9 cellular contexts compared by ENCODE assay signal in genomic region chr5:129135633-129136032, GRCh38. TPM values are rescaled to one million over a fixed set of nuclear protein-coding genes. Genes with fewer than 3 reads are reported as not detected.
A peak's percentile ranks its signal among the peaks of the same experiment; 100 is the strongest.
DNase-seq lines count a peak whose midpoint lies in the region; ATAC-seq and TF ChIP-seq lines count a peak whose summit lies in the region.
"Had no signal": no experiment of that assay in that cellular context is flagged by ENCODE, and none has a peak within 500 bp of the region (broad histone marks: within the 10 kb centered on the region; RNA-seq: fewer than 3 reads in every experiment).

No MANE protein-coding gene starts in this region.

- H3F3A ChIP-seq in Loucy (ENCODE audit: low read depth), result no peaks in the 10 kb centered on the region

- no peaks in the 10 kb centered on the region for H3K79me1 ChIP-seq in mesenchymal stem cell (replicated peaks; ENCODE audit: low read length, poor library complexity, severe bottlenecking)

- no peak overlapping the region for H3K9ac ChIP-seq in Loucy (ENCODE audit: low read depth, low read length, poor library complexity, severe bottlenecking)
- H3K9ac ChIP-seq in mesenchymal stem cell (ENCODE audit: low read length), result no peak overlapping the region

- H3K27me3 ChIP-seq in Loucy (ENCODE audit: insufficient read depth, low read length, poor library complexity, severe bottlenecking) (no peaks in the 10 kb centered on the region), mesenchymal stem cell (ENCODE audit: control insufficient read depth in 1 of 2, insufficient read depth in 1 of 2, low read length in 2 of 2) (no peaks in the 10 kb centered on the region), aorta (ENCODE audit: control insufficient read depth in 1 of 2, insufficient read depth in 2 of 2, low read length in 1 of 2) (no peaks in the 10 kb centered on the region)

- peak; percentile 46 to 56 for ATAC-seq in activated CD4-positive, CD25-positive, alpha-beta regulatory T cell treated with anti-CD3 and anti-CD28 coated beads, Interleukin-2, amount 50 U/mL, for 24 hours
- ATAC-seq in GM21737 (IDR thresholded peaks at IDR 0.05; ENCODE audit: unreplicated experiment), result peak; percentile 78
- ATAC-seq in aorta (ENCODE audit: low FRiP score), result no peak

- DNase-seq in activated CD4-positive, CD25-positive, alpha-beta regulatory T cell treated with anti-CD3 and anti-CD28 coated beads, Interleukin-2, amount 50 U/mL, for 72 hours, result no peak
- DNase-seq in iPS-NIHi7 (ENCODE audit: extremely low spot score) (peak; percentile 36), RWPE1 (ENCODE audit: low spot score) (no peak), mesenchymal stem cell (no peak), aorta (no peak)
- DNase-seq: activated T-cell treated with anti-CD3 and anti-CD28 coated beads for 4 hours had no signal

- no peak overlapping the region for H3K14ac ChIP-seq in mesenchymal stem cell (ENCODE audit: low read length in 2 of 2)

- H2BK12ac ChIP-seq in mesenchymal stem cell (ENCODE audit: low read length in 2 of 2), result no peak overlapping the region

- H3K27ac ChIP-seq in RWPE1 (no peak overlapping the region), mesenchymal stem cell (ENCODE audit: low read length, poor library complexity, severe bottlenecking) (no peak overlapping the region), aorta (ENCODE audit: low read depth in 1 of 2, low read length in 2 of 2) (no peak overlapping the region)

- H3K23ac ChIP-seq in mesenchymal stem cell (ENCODE audit: low read length in 2 of 2), result no peak overlapping the region

- H3K18ac ChIP-seq in mesenchymal stem cell (ENCODE audit: low read depth in 1 of 2, low read length in 2 of 2), result no peak overlapping the region

- intact Hi-C loops in aorta (cut with DNase I), result no loop called here

- no peaks in the 10 kb centered on the region for H3K9me2 ChIP-seq in Loucy (replicated peaks; ENCODE audit: low read depth, low read length)

- no peak overlapping the region for H3K4me2 ChIP-seq in Loucy (ENCODE audit: low read depth, low read length, poor library complexity, severe bottlenecking)
- no peak overlapping the region for H3K4me2 ChIP-seq in mesenchymal stem cell (ENCODE audit: low read length, poor library complexity, severe bottlenecking)

- POLR2A ChIA-PET in RWPE1 (lab: Yijun Ruan, JAX; ENCODE audit: low non-redundant PET), result no interaction called here

- H3K36me3 ChIP-seq in Loucy (ENCODE audit: insufficient read depth, low read length) (no peaks in the 10 kb centered on the region), mesenchymal stem cell (ENCODE audit: control insufficient read depth in 1 of 2, insufficient read depth in 2 of 2, low read depth in 1 of 2, low read length in 2 of 2) (no peaks in the 10 kb centered on the region), aorta (ENCODE audit: control insufficient read depth in 1 of 2, insufficient read depth in 2 of 2, low read length in 1 of 2) (no peaks in the 10 kb centered on the region)

- H2AFZ ChIP-seq in Loucy (ENCODE audit: low read length) (no peak overlapping the region), mesenchymal stem cell (ENCODE audit: low read depth, low read length) (no peak overlapping the region)

- H2BK5ac ChIP-seq in mesenchymal stem cell (ENCODE audit: low read depth, low read length, poor library complexity, severe bottlenecking), result no peak overlapping the region

- TF ChIP-seq CTCF in Loucy (conservative IDR thresholded peaks at IDR 0.05; ENCODE audit: low read length) (peak; percentile 39), RWPE1 (conservative IDR thresholded peaks at IDR 0.05; ENCODE audit: low read depth) (no peak)

- H2AK5ac ChIP-seq in mesenchymal stem cell (ENCODE audit: low read length, severe bottlenecking), result no peak overlapping the region

- H3K4me1 ChIP-seq in Loucy (ENCODE audit: insufficient read depth, low read length, poor library complexity, severe bottlenecking) (no peaks in the 10 kb centered on the region), mesenchymal stem cell (ENCODE audit: control insufficient read depth, insufficient read depth, low read depth, low read length) (no peaks in the 10 kb centered on the region), aorta (ENCODE audit: control insufficient read depth in 1 of 2, insufficient read depth in 2 of 2, low read length in 2 of 2) (no peaks in the 10 kb centered on the region)

- H4K91ac ChIP-seq in mesenchymal stem cell (ENCODE audit: low read length), result no peak overlapping the region

- H2BK15ac ChIP-seq in mesenchymal stem cell (ENCODE audit: low read depth, poor library complexity, severe bottlenecking), result no peak overlapping the region

- H3K79me2 ChIP-seq in Loucy (ENCODE audit: insufficient read depth, low read length), result no peaks in the 10 kb centered on the region

- CTCF ChIA-PET in RWPE1 (lab: Yijun Ruan, JAX), result interaction anchor here (1.7 kb wide), 1 partner anchor 10 kb away, joined by 3 read pairs; no protein-coding TSS in a partner anchor

- no peaks in the 10 kb centered on the region for H4K20me1 ChIP-seq in Loucy (ENCODE audit: insufficient read depth, low read length, poor library complexity, severe bottlenecking)

- H3K4me3 ChIP-seq in Loucy (ENCODE audit: low read length, poor library complexity, severe bottlenecking), result no peak overlapping the region
- no peak overlapping the region for H3K4me3 ChIP-seq in mesenchymal stem cell (ENCODE audit: insufficient read depth in 1 of 2, low read depth in 1 of 2, low read length in 2 of 2)
- H3K4me3 ChIP-seq in aorta (ENCODE audit: low read length in 2 of 2), result no peak overlapping the region

- no peak overlapping the region for H4K8ac ChIP-seq in mesenchymal stem cell (ENCODE audit: low read length)

- no peak overlapping the region for H2BK120ac ChIP-seq in mesenchymal stem cell (ENCODE audit: low read depth, low read length)

- no peaks in the 10 kb centered on the region for H3K9me3 ChIP-seq in Loucy (ENCODE audit: insufficient read depth, low read depth, low read length)
- no peaks in the 10 kb centered on the region for H3K9me3 ChIP-seq in mesenchymal stem cell (ENCODE audit: control insufficient read depth, low read length)
- no peaks in the 10 kb centered on the region for H3K9me3 ChIP-seq in aorta (ENCODE audit: control insufficient read depth, low read length)

- H3K4ac ChIP-seq in mesenchymal stem cell (ENCODE audit: low read depth in 1 of 2, low read length in 2 of 2), result no peak overlapping the region

RNA-seq across cellular contexts. Expression of gene ISOC1, which starts 41.1 kb away (rescaled TPM):
- 12.4 TPM for polyA plus RNA-seq in mesenchymal stem cell (2013, experiment 1 of 2)
- polyA plus RNA-seq in mesenchymal stem cell (2013, experiment 2 of 2), result 12.6 TPM
- total RNA-seq in aorta, result 10 to 100 TPM; 10.1 to 10.3 TPM
- 10 to 100 TPM; 15.2 to 16.8 TPM for polyA plus RNA-seq in aorta
